8 cellular contexts compared by ENCODE assay signal in the genomic region with DNA sequence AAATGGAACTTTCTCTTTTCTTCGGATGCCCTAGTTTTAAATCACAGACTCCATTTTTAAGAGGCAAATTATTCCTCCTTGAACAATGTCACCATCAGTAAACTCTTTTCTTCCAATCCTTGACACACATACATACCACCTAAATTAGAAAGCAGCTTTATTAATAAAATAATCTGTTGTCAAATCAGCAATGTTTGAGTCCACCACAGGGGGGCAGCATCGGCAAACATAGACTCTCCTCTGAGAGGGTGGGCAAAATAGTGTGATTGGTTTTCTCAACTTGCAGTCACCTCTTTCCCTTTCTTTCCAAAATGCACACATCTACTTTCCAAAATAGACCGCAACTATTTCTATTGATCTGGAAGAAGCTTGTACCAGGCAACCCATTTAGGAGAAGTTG.
DNase-seq lines count a peak whose midpoint lies in the region; ATAC-seq and TF ChIP-seq lines count a peak whose summit lies in the region.

No MANE protein-coding gene starts in this region.

- no peaks in the 10 kb centered on the region for H3K36me3 ChIP-seq in CD8-positive, alpha-beta memory T cell (ENCODE audit: insufficient read depth, low read length)
- no peaks in the 10 kb centered on the region for H3K36me3 ChIP-seq in right lobe of liver

- no peaks in the 10 kb centered on the region for H3K9me3 ChIP-seq in CD8-positive, alpha-beta memory T cell (ENCODE audit: low read length)
- no peaks in the 10 kb centered on the region for H3K9me3 ChIP-seq in right lobe of liver

- 64% methylated on average over 3 of the region's 3 CpGs for WGBS in right lobe of liver (ENCODE audit: insufficient coverage, low coverage, low lambda C conversion rate, missing lambda C conversion rate)

- TF ChIP-seq CTCF in LNCaP clone FGC (IDR thresholded peaks at IDR 0.05; ENCODE audit: control insufficient read depth, extremely low read depth, insufficient read depth) (peak; percentile 41), right lobe of liver (IDR thresholded peaks at IDR 0.05) (peak in 3 of 4 donors; percentile 19 to 42 (median 21))

- intact Hi-C loops in right lobe of liver (cut with DNase I), result no loop called here

- no peaks in the 10 kb centered on the region for H3K27me3 ChIP-seq in CD8-positive, alpha-beta memory T cell (ENCODE audit: insufficient read depth, low read length, poor library complexity, severe bottlenecking)
- H3K27me3 ChIP-seq in right lobe of liver, result no peaks in the 10 kb centered on the region

- peaks cover 0 to 2% of the 10 kb centered on the region in 2 donors for H3K27me3 Mint-ChIP-seq in CD8-positive, alpha-beta memory T cell

- H3K27ac Mint-ChIP-seq in CD8-positive, alpha-beta memory T cell, result peak overlapping the region in 6 of 8 donors; percentile 42 to 90 (median 72)

- TF ChIP-seq POLR2A in right lobe of liver (IDR thresholded peaks at IDR 0.05), result no peak

- DNase-seq in CD8-positive, alpha-beta memory T cell, result peak in 3 of 5 donors; percentile 17 to 58 (median 18)
- no peak for DNase-seq in LNCaP clone FGC (ENCODE audit: low read depth)
- DNase-seq in activated T-helper 1 cell treated with anti-CD3 and anti-CD28 coated beads, Interleukin-2, amount 50 U/mL, for 16 hours (ENCODE audit: low read depth in 1 of 2, low spot score in 1 of 2), result peak; percentile 10 to 20
- DNase-seq in right lobe of liver, result no peak
- no peak for DNase-seq in ureter (ENCODE audit: low spot score)
- no peak for DNase-seq in C1 segment of cervical spinal cord (lab: John Stamatoyannopoulos, UW)
- DNase-seq in mesenteric fat pad (ENCODE audit: low spot score), result no peak

- H3K4me1 Mint-ChIP-seq in CD8-positive, alpha-beta memory T cell, result peaks cover 1 to 14% (median 5%) of the 10 kb centered on the region in 3 donors

- H3K9me3 Mint-ChIP-seq in CD8-positive, alpha-beta memory T cell, result no peaks in the 10 kb centered on the region

- CTCF ChIA-PET in CD8-positive, alpha-beta memory T cell (lab: Charles Lee), result interaction anchor here (1.1 kb wide), 1 partner anchor 458 kb away, joined by 5 read pairs; no protein-coding TSS in a partner anchor

- H3K4me3 Mint-ChIP-seq in CD8-positive, alpha-beta memory T cell, result peak overlapping the region; percentile 61 to 93 (median 73)

- POLR2A ChIA-PET in CD8-positive, alpha-beta memory T cell (lab: Charles Lee), result interaction anchor here (0.6 to 1.2 kb wide), 3 partner anchors 440 to 445 kb away, joined by 3 read pairs; no protein-coding TSS in a partner anchor

- no peak overlapping the region for H3K27ac ChIP-seq in CD8-positive, alpha-beta memory T cell (ENCODE audit: low read depth, low read length)
- H3K27ac ChIP-seq in right lobe of liver, result no peak overlapping the region

- no peaks in the 10 kb centered on the region for H3K4me1 ChIP-seq in CD8-positive, alpha-beta memory T cell (ENCODE audit: insufficient read depth, low read length)
- no peaks in the 10 kb centered on the region for H3K4me1 ChIP-seq in right lobe of liver

- no peak overlapping the region for H3K4me3 ChIP-seq in CD8-positive, alpha-beta memory T cell (ENCODE audit: low read length)
- H3K4me3 ChIP-seq in LNCaP clone FGC (ENCODE audit: low read depth, low read length), result no peak overlapping the region
- H3K4me3 ChIP-seq in right lobe of liver, result no peak overlapping the region

- ATAC-seq in right lobe of liver (no peak), HG03097 (IDR thresholded peaks at IDR 0.05; ENCODE audit: low FRiP score, unreplicated experiment) (no peak)

- H3K36me3 Mint-ChIP-seq in CD8-positive, alpha-beta memory T cell, result no peaks in the 10 kb centered on the region

Comparison
In these comparisons a context has a peak if more than half of its experiments do, and no peak if none do; other contexts are left out.
1. DNase-seq: peak in CD8-positive, alpha-beta memory T cell (3 of 5) and activated T-helper 1 cell treated with anti-CD3 and anti-CD28 coated beads, Interleukin-2, amount 50 U/mL, for 16 hours (2 of 2); none in LNCaP clone FGC (single experiment), right lobe of liver (0 of 3), ureter (single experiment), C1 segment of cervical spinal cord (0 of 14) and mesenteric fat pad (single experiment).